8 cellular contexts compared by ENCODE assay signal in genomic region chr1:47507921-47508894, GRCh38.
DNase-seq lines count a peak whose midpoint lies in the region; ATAC-seq and TF ChIP-seq lines count a peak whose summit lies in the region.

No MANE protein-coding gene starts in this region.

- no peak overlapping the region for H3K9ac ChIP-seq in SK-N-SH

- H3K9me3 ChIP-seq in SK-N-SH, result no peaks in the 10 kb centered on the region
- H3K9me3 ChIP-seq in naive thymus-derived CD4-positive, alpha-beta T cell (ENCODE audit: control insufficient read depth in 2 of 3, low read length in 3 of 3), result no peaks in the 10 kb centered on the region
- no peaks in the 10 kb centered on the region for H3K9me3 ChIP-seq in thymus (ENCODE audit: control insufficient read depth)

- intact Hi-C loops in naive thymus-derived CD4-positive, alpha-beta T cell (cut with micrococcal nuclease), result no loop called here

- POLR2A ChIA-PET in SK-N-SH (lab: Yijun Ruan, JAX), result no interaction called here
- POLR2A ChIA-PET in naive thymus-derived CD4-positive, alpha-beta T cell (lab: Charles Lee), result no interaction called here
- POLR2A ChIA-PET in RWPE1 (lab: Yijun Ruan, JAX; ENCODE audit: low non-redundant PET), result no interaction called here

- H3K4me3 Mint-ChIP-seq in effector memory CD8-positive, alpha-beta T cell, result peak overlapping the region; percentile 68 to 69
- peak overlapping the region; percentile 11 to 81 (median 74) for H3K4me3 Mint-ChIP-seq in naive thymus-derived CD4-positive, alpha-beta T cell

- peak; percentile 62 for ATAC-seq in effector memory CD8-positive, alpha-beta T cell (replicated peaks)
- peak; percentile 40 for ATAC-seq in naive thymus-derived CD4-positive, alpha-beta T cell
- no peak for ATAC-seq in GM21526 (IDR thresholded peaks at IDR 0.05; ENCODE audit: low FRiP score, unreplicated experiment)

- H3K4me1 Mint-ChIP-seq in effector memory CD8-positive, alpha-beta T cell (ENCODE audit: low read depth in 2 of 2), result peaks cover 0 to 2% of the 10 kb centered on the region in 2 donors
- H3K4me1 Mint-ChIP-seq in naive thymus-derived CD4-positive, alpha-beta T cell, result peaks cover 0 to 9% (median 3%) of the 10 kb centered on the region in 7 donors

- no peaks in the 10 kb centered on the region for H3F3A ChIP-seq in SK-N-SH (replicated peaks; ENCODE audit: insufficient read depth)

- H3K4me1 ChIP-seq in SK-N-SH (ENCODE audit: control insufficient read depth in 1 of 2, insufficient read depth in 2 of 2, low read depth in 1 of 2, low read length in 1 of 2), result peaks cover 0 to 13% of the 10 kb centered on the region in 2 experiments; a peak in 1 of 4 replicates
- H3K4me1 ChIP-seq in naive thymus-derived CD4-positive, alpha-beta T cell (ENCODE audit: control insufficient read depth in 2 of 2, insufficient read depth in 2 of 2, low read length in 2 of 2), result no peaks in the 10 kb centered on the region
- no peaks in the 10 kb centered on the region for H3K4me1 ChIP-seq in thymus (ENCODE audit: control insufficient read depth, insufficient read depth, low read length)

- H3K9me3 Mint-ChIP-seq in effector memory CD8-positive, alpha-beta T cell, result no peaks in the 10 kb centered on the region
- H3K9me3 Mint-ChIP-seq in naive thymus-derived CD4-positive, alpha-beta T cell, result peaks cover 0 to 12% (median 6%) of the 10 kb centered on the region in 11 donors

- TF ChIP-seq EP300 in SK-N-SH (IDR thresholded peaks at IDR 0.05; ENCODE audit: borderline replicate concordance in 1 of 2, low read depth in 1 of 2, low read length in 1 of 2), result no peak

- H3K9me2 ChIP-seq in SK-N-SH, result no peaks in the 10 kb centered on the region

- H3K4me3 ChIP-seq in SK-N-SH (ENCODE audit: low read depth in 2 of 2, low read length in 1 of 2) (peak overlapping the region; percentile 44 to 46), thymus (ENCODE audit: low read length) (peak overlapping the region; percentile 30)
- no peak overlapping the region for H3K4me3 ChIP-seq in naive thymus-derived CD4-positive, alpha-beta T cell (ENCODE audit: low read length)

- no peak for TF ChIP-seq RAD21 in SK-N-SH (IDR thresholded peaks at IDR 0.05; ENCODE audit: low read length)

- no peaks in the 10 kb centered on the region for H3K36me3 Mint-ChIP-seq in effector memory CD8-positive, alpha-beta T cell (ENCODE audit: insufficient read depth)
- peaks cover 0 to 4% (median 0%) of the 10 kb centered on the region in 5 donors for H3K36me3 Mint-ChIP-seq in naive thymus-derived CD4-positive, alpha-beta T cell

- whole genome bisulfite sequencing in SK-N-SH (ENCODE audit: low lambda C conversion rate), result 4% methylated on average over 27 of the region's 82 CpGs
- 3% methylated on average over 82 of the region's 82 CpGs for WGBS in thymus

- CTCF ChIA-PET in SK-N-SH (lab: Yijun Ruan, JAX), result interaction anchor here (0.6 to 3.5 kb wide), 8 partner anchors 12 to 330 kb away, joined by 3 to 28 read pairs (median 4); no protein-coding TSS in a partner anchor
- CTCF ChIA-PET in naive thymus-derived CD4-positive, alpha-beta T cell (lab: Charles Lee), result interaction anchor here (1.0 kb wide), 1 partner anchor 70 kb away, joined by 3 read pairs; the partner anchor contains the start of gene FOXD2
- CTCF ChIA-PET in RWPE1 (lab: Yijun Ruan, JAX), result interaction anchor here (0.6 to 0.8 kb wide), 2 partner anchors 72 to 649 kb away, joined by 4 to 7 read pairs; no protein-coding TSS in a partner anchor

- peaks cover 84 to 86% of the 10 kb centered on the region in 2 donors for H3K27me3 Mint-ChIP-seq in effector memory CD8-positive, alpha-beta T cell
- peaks cover 66 to 77% (median 74%) of the 10 kb centered on the region in 5 donors for H3K27me3 Mint-ChIP-seq in naive thymus-derived CD4-positive, alpha-beta T cell

- H4K20me1 ChIP-seq in SK-N-SH (ENCODE audit: insufficient read depth), result no peaks in the 10 kb centered on the region

- no peak overlapping the region for H3K27ac ChIP-seq in SK-N-SH (ENCODE audit: low read depth in 2 of 2, low read length in 1 of 2)
- H3K27ac ChIP-seq in naive thymus-derived CD4-positive, alpha-beta T cell (ENCODE audit: low read depth, low read length), result no peak overlapping the region
- H3K27ac ChIP-seq in thymus (ENCODE audit: low read depth), result no peak overlapping the region
- H3K27ac ChIP-seq in RWPE1, result no peak overlapping the region

- no peak overlapping the region for H3K27ac Mint-ChIP-seq in effector memory CD8-positive, alpha-beta T cell
- no peak overlapping the region for H3K27ac Mint-ChIP-seq in naive thymus-derived CD4-positive, alpha-beta T cell

- TF ChIP-seq CTCF in SK-N-SH (IDR thresholded peaks at IDR 0.05) (no peak), RWPE1 (conservative IDR thresholded peaks at IDR 0.05; ENCODE audit: low read depth) (no peak)

- H3K36me3 ChIP-seq in SK-N-SH (replicated peaks in 1 of 2; ENCODE audit: control insufficient read depth in 1 of 2, insufficient read depth in 2 of 2, low read length in 1 of 2) (no peaks in the 10 kb centered on the region), thymus (ENCODE audit: control insufficient read depth, insufficient read depth) (no peaks in the 10 kb centered on the region)
- no peaks in the 10 kb centered on the region for H3K36me3 ChIP-seq in naive thymus-derived CD4-positive, alpha-beta T cell (ENCODE audit: control insufficient read depth in 2 of 3, insufficient read depth in 3 of 3, low read length in 3 of 3)

- 0 out of 2 replicates have a peak overlapping the region, but pooled peaks have one; percentile 41 for H2AFZ ChIP-seq in SK-N-SH (ENCODE audit: low read depth)

- H3K79me2 ChIP-seq in SK-N-SH (ENCODE audit: insufficient read depth), result no peaks in the 10 kb centered on the region

- DNase-seq in NCI-H1417 (lab: John Stamatoyannopoulos, UW) (peak; percentile 13 to 74 (median 66)), NCI-H1417 treated with DMSO at 0.1 percent for 48 hours (lab: John Stamatoyannopoulos, UW) (no peak), SK-N-SH (peak; percentile 80), RWPE1 (ENCODE audit: low spot score) (no peak)
- no peak for DNase-seq in effector memory CD8-positive, alpha-beta T cell
- DNase-seq in naive thymus-derived CD4-positive, alpha-beta T cell, result peak in 2 of 9 donors; percentile 9 to 52

- H3K4me2 ChIP-seq in SK-N-SH, result peak overlapping the region; percentile 76

- H3K27me3 ChIP-seq in SK-N-SH (ENCODE audit: insufficient read depth) (peaks cover 31% of the 10 kb centered on the region), thymus (ENCODE audit: control insufficient read depth, insufficient read depth) (peaks cover 42% of the 10 kb centered on the region)
- H3K27me3 ChIP-seq in naive thymus-derived CD4-positive, alpha-beta T cell (ENCODE audit: control insufficient read depth in 2 of 2, insufficient read depth in 2 of 2, low read length in 2 of 2), result peaks cover 0 to 9% of the 10 kb centered on the region in 2 donors

TF ChIP-seq in SK-N-SH, 30 proteins besides CTCF, POLR2A, EP300 and RAD21:
- no peak for TF ChIP-seq FOXJ3 (CRISPR knock-in tag; IDR thresholded peaks at IDR 0.05)

Comparison
In these comparisons a context has a peak if more than half of its experiments do, and no peak if none do; other contexts are left out.
1. DNase-seq: peak in NCI-H1417 (3 of 3) and SK-N-SH (single experiment); none in NCI-H1417 treated with DMSO at 0.1 percent for 48 hours (single experiment), effector memory CD8-positive, alpha-beta T cell (0 of 3) and RWPE1 (single experiment).